Comparison of ENCODE assay signal across 2 cellular contexts in genomic region chr10:69783515-69783914, GRCh38.
TF ChIP-seq lines count a peak whose summit lies in the region.

No MANE protein-coding gene starts in this region.

TF ChIP-seq in HCT116, 20 proteins besides CTCF, POLR2A, EP300 and RAD21 (continued from another document):
- no peak for TF ChIP-seq REST (IDR thresholded peaks at IDR 0.05; ENCODE audit: low read depth)
- no peak for TF ChIP-seq EZH2 (IDR thresholded peaks at IDR 0.05)
- no peak for TF ChIP-seq SIN3A (IDR thresholded peaks at IDR 0.05; ENCODE audit: low read depth)
- no peak for TF ChIP-seq JUND (IDR thresholded peaks at IDR 0.05)
- no peak for TF ChIP-seq MAX (IDR thresholded peaks at IDR 0.05)
- TF ChIP-seq FOSL1 (IDR thresholded peaks at IDR 0.05; ENCODE audit: low read depth): no peak
- no peak for TF ChIP-seq CBX3 (IDR thresholded peaks at IDR 0.05; ENCODE audit: low read depth)
- no peak for TF ChIP-seq POLR2AphosphoS5 (IDR thresholded peaks at IDR 0.05; ENCODE audit: low read depth, low read length)
- no peak for TF ChIP-seq SRF (IDR thresholded peaks at IDR 0.05; ENCODE audit: low read depth)
- TF ChIP-seq YY1 (IDR thresholded peaks at IDR 0.05; ENCODE audit: extremely low read depth, insufficient replicate concordance, low read depth, low read length): no peak
- no peak for TF ChIP-seq ZBTB33 (IDR thresholded peaks at IDR 0.05; ENCODE audit: extremely low read depth, insufficient replicate concordance, low read length)
- TF ChIP-seq SP1 (IDR thresholded peaks at IDR 0.05; ENCODE audit: low read depth): no peak
- no peak for TF ChIP-seq ZFX (IDR thresholded peaks at IDR 0.05)
- TF ChIP-seq TCF7L2 (IDR thresholded peaks at IDR 0.05; ENCODE audit: borderline replicate concordance, extremely low read depth, insufficient read depth, insufficient read length): no peak
- no peak for TF ChIP-seq CEBPB (IDR thresholded peaks at IDR 0.05; ENCODE audit: low read depth)
- no peak for TF ChIP-seq EGR1 (IDR thresholded peaks at IDR 0.05; ENCODE audit: low read depth)
- no peak for TF ChIP-seq EZH2phosphoT487 (IDR thresholded peaks at IDR 0.05; ENCODE audit: borderline replicate concordance)

TF ChIP-seq in SK-N-SH, 30 proteins besides CTCF, POLR2A, EP300 and RAD21 (continued from another document):
- TF ChIP-seq MAX (IDR thresholded peaks at IDR 0.05; ENCODE audit: low read depth) (no peak), GATA2 (CRISPR knock-in tag; IDR thresholded peaks at IDR 0.05) (no peak)
